ENCODE assay signal across 8 cellular contexts in the genomic region with DNA sequence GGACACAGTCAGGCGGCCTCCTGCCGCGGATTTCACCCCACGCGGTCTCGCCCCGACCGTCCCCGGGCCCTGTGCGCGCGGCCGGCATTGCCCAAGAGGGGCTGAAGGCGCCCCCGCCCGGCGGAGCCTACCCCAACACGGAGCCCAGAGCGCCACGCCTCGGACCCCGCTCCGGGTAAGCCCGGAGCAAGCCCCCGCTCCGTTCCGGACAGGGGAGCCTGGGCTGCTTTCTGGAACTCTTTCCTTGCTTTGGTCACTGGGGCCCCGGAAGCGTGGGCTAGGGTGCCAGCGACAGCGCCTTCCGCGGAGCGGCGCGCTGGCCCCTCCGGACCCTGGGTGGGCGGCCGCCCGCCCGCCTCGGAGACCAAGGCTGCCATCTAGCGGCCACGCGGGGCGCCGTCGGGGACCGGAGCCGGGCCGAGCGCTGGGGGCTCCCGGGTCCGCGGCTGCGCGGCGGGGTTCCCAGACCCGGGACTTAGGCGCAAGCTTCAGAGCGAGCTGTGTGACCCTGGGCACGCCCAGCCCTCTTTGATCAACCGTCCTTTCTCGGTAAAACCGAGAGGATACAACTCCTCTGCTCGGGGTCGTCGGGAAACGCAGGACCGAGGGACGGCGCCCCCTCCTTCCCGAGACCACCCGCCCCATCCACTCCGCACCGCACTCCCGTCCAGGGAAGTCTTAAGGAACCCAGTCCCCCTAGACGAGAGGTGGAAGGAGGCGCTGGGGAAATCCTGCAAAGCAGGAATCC. TPM values are rescaled to one million over a fixed set of nuclear protein-coding genes. Genes with fewer than 3 reads are reported as not detected.
DNase-seq lines count a peak whose midpoint lies in the region; ATAC-seq and TF ChIP-seq lines count a peak whose summit lies in the region.

No MANE protein-coding gene starts in this region.

- H3K9me3 Mint-ChIP-seq in activated T-cell treated with anti-CD3 and anti-CD28 coated beads, Interleukin-2, amount 50 U/mL, for 72 hours, result no peaks in the 10 kb centered on the region

- H3K4me1 Mint-ChIP-seq in activated T-cell treated with anti-CD3 and anti-CD28 coated beads, Interleukin-2, amount 50 U/mL, for 72 hours (ENCODE audit: low read depth), result peaks cover 5% of the 10 kb centered on the region

- DNase-seq in D341Med (ENCODE audit: low spot score), result peak; percentile 92
- peak; percentile 33 for DNase-seq in NB4 (ENCODE audit: low read depth)
- peak; percentile 67 to 75 for DNase-seq in activated T-cell treated with anti-CD3 and anti-CD28 coated beads, Interleukin-2, amount 50 U/mL, for 72 hours
- peak; percentile 72 for DNase-seq in germinal center (ENCODE audit: low spot score)
- no peak for DNase-seq in retinal pigment epithelial cell (ENCODE audit: low read depth)
- DNase-seq in globus pallidus (ENCODE audit: low spot score), result no peak

- no peak for TF ChIP-seq POLR2A in NB4 (IDR thresholded peaks at IDR 0.05; ENCODE audit: extremely low read depth, insufficient read length)

- peaks cover 72% of the 10 kb centered on the region for H3K27me3 Mint-ChIP-seq in activated T-cell treated with anti-CD3 and anti-CD28 coated beads, Interleukin-2, amount 50 U/mL, for 72 hours (ENCODE audit: low read depth)

- no peaks in the 10 kb centered on the region for H3K36me3 Mint-ChIP-seq in activated T-cell treated with anti-CD3 and anti-CD28 coated beads, Interleukin-2, amount 50 U/mL, for 72 hours (ENCODE audit: insufficient read depth in 2 of 2)

- TF ChIP-seq CTCF in NB4 (IDR thresholded peaks at IDR 0.05; ENCODE audit: low read depth, low read length) (peak; percentile 45), retinal pigment epithelial cell (conservative IDR thresholded peaks at IDR 0.05; ENCODE audit: low read depth, low read length) (peak; percentile 50)

- H3K4me3 Mint-ChIP-seq in activated T-cell treated with anti-CD3 and anti-CD28 coated beads, Interleukin-2, amount 50 U/mL, for 72 hours, result peak overlapping the region in 1 of 2 donors; percentile 62

- no peak overlapping the region for H3K27ac Mint-ChIP-seq in activated T-cell treated with anti-CD3 and anti-CD28 coated beads, Interleukin-2, amount 50 U/mL, for 72 hours

- peak; percentile 77 to 86 for ATAC-seq in activated T-cell treated with anti-CD3 and anti-CD28 coated beads, Interleukin-2, amount 50 U/mL, for 72 hours (replicated peaks in 1 of 2)
- ATAC-seq in HG02970 (IDR thresholded peaks at IDR 0.05; ENCODE audit: low FRiP score, unreplicated experiment) (no peak), HG03469 (IDR thresholded peaks at IDR 0.05; ENCODE audit: unreplicated experiment) (no peak)

- H3K4me3 ChIP-seq in NB4 (ENCODE audit: low read depth, low read length) (no peak overlapping the region), retinal pigment epithelial cell (ENCODE audit: low read length) (no peak overlapping the region)

RNA-seq across cellular contexts. Expression of a gene that starts 41.4 kb away (rescaled TPM):
- total RNA-seq in activated T-cell treated with anti-CD3 and anti-CD28 coated beads, Interleukin-2, amount 50 U/mL, for 72 hours, result 10 to 100 TPM; 22.1 to 27.4 TPM

RNA-seq across cellular contexts. Expression of a gene that starts 55.0 kb away (rescaled TPM):
- 10 to 100 TPM; 22.0 to 29.8 TPM for total RNA-seq in activated T-cell treated with anti-CD3 and anti-CD28 coated beads, Interleukin-2, amount 50 U/mL, for 72 hours

Comparison
In these comparisons a context has a peak if more than half of its experiments do, and no peak if none do; other contexts are left out.
1. DNase-seq: peak in D341Med (single experiment), NB4 (single experiment), activated T-cell treated with anti-CD3 and anti-CD28 coated beads, Interleukin-2, amount 50 U/mL, for 72 hours (2 of 2) and germinal center (single experiment); none in retinal pigment epithelial cell (single experiment) and globus pallidus (single experiment).
2. ATAC-seq: peak in activated T-cell treated with anti-CD3 and anti-CD28 coated beads, Interleukin-2, amount 50 U/mL, for 72 hours (2 of 2); none in HG02970 (single experiment) and HG03469 (single experiment).